Comparison of ENCODE assay signal across 8 cellular contexts in genomic region chr2:224952942-224953657, GRCh38.
DNase-seq lines count a peak whose midpoint lies in the region; ATAC-seq and TF ChIP-seq lines count a peak whose summit lies in the region.

No MANE protein-coding gene starts in this region.

- no peak overlapping the region for H2BK15ac ChIP-seq in neuronal stem cell (ENCODE audit: low read length)

- intact Hi-C loops in CD14-positive monocyte (cut with micrococcal nuclease) = loop anchor here in 1 of 2 donors (5.0 to 10.0 kb wide), 2 partner anchors 41 to 52 kb away; no protein-coding TSS in a partner anchor

- no peak overlapping the region for H4K8ac ChIP-seq in neuronal stem cell (ENCODE audit: low read depth, low read length)

- H3K27me3 Mint-ChIP-seq in CD14-positive monocyte (ENCODE audit: low read depth in 3 of 3) (no peaks in the 10 kb centered on the region), endodermal cell (ENCODE audit: insufficient read depth) (no peaks in the 10 kb centered on the region)
- no peaks in the 10 kb centered on the region for H3K27me3 Mint-ChIP-seq in T-helper 2 cell treated with Interferon-gamma antibody and Interleukin-4, amounts not matched to agents 5 μg/mL and 100 μg/mL, for 36 hours (ENCODE audit: low read depth)

- no peak overlapping the region for H3K4me2 ChIP-seq in neuronal stem cell (ENCODE audit: insufficient read depth, low read length, poor library complexity, severe bottlenecking)

- H3K4me3 ChIP-seq in neuronal stem cell (ENCODE audit: low read length in 2 of 2) (no peak overlapping the region), endodermal cell (ENCODE audit: low read length) (no peak overlapping the region)

- H3K36me3 ChIP-seq in neuronal stem cell (replicated peaks in 1 of 2; ENCODE audit: control insufficient read depth in 2 of 2, insufficient read depth in 2 of 2, low read length in 2 of 2) (no peaks in the 10 kb centered on the region), endodermal cell (ENCODE audit: control insufficient read depth, insufficient read depth, low read length) (no peaks in the 10 kb centered on the region)

- H3K23ac ChIP-seq in neuronal stem cell (ENCODE audit: low read depth, low read length, poor library complexity) = no peak overlapping the region

- peaks cover 0 to 4% of the 10 kb centered on the region in 2 donors for H3K4me1 ChIP-seq in neuronal stem cell (ENCODE audit: control insufficient read depth in 2 of 2, insufficient read depth in 1 of 2, low read depth in 1 of 2, low read length in 2 of 2)
- no peaks in the 10 kb centered on the region for H3K4me1 ChIP-seq in endodermal cell (ENCODE audit: control insufficient read depth, insufficient read depth, low read length)

- no peak overlapping the region for H2BK120ac ChIP-seq in neuronal stem cell (ENCODE audit: low read depth, low read length)

- H3K9ac ChIP-seq in neuronal stem cell (ENCODE audit: low read depth, low read length, poor library complexity) (no peak overlapping the region), endodermal cell (ENCODE audit: extremely low read depth, low read length, poor library complexity, severe bottlenecking) (no peak overlapping the region)

- no peak overlapping the region for H2AK5ac ChIP-seq in neuronal stem cell (ENCODE audit: low read depth, low read length)

- H3K18ac ChIP-seq in neuronal stem cell (ENCODE audit: low read length) = peak overlapping the region; percentile 2

- peaks cover 72% of the 10 kb centered on the region for H3K4me1 Mint-ChIP-seq in CD14-positive monocyte
- H3K4me1 Mint-ChIP-seq in T-helper 2 cell treated with Interferon-gamma antibody and Interleukin-4, amounts not matched to agents 5 μg/mL and 100 μg/mL, for 36 hours (ENCODE audit: low read depth) = peaks cover 70% of the 10 kb centered on the region
- no peaks in the 10 kb centered on the region for H3K4me1 Mint-ChIP-seq in endodermal cell

- WGBS in neuronal stem cell (ENCODE audit: extremely low coverage in 2 of 2, insufficient read length in 2 of 2, insufficient replicate concordance in 1 of 2), 2 donors = no CpG with 5 or more reads among the region's 6 CpGs
- WGBS in endodermal cell (ENCODE audit: insufficient coverage in 1 of 2, insufficient read length in 1 of 2), 2 experiments = 84% methylated on average over 6 of the region's 6 CpGs

- no peak overlapping the region for H3K27ac ChIP-seq in neuronal stem cell (replicated peaks; ENCODE audit: low read length)
- no peak overlapping the region for H3K27ac ChIP-seq in endodermal cell (ENCODE audit: low read depth, low read length)

- DNase-seq in CD14-positive monocyte (ENCODE audit: low spot score) = peak; percentile 71
- no peak for DNase-seq in T-helper 2 cell treated with Interferon-gamma antibody and Interleukin-4, amounts not matched to agents 5 μg/mL and 100 μg/mL, for 36 hours (ENCODE audit: low spot score)
- DNase-seq in neuronal stem cell (ENCODE audit: low spot score) = no peak
- DNase-seq in endodermal cell = no peak
- DNase-seq in NCI-H1092 treated with DMSO at 0.1 percent for 48 hours (lab: John Stamatoyannopoulos, UW) = no peak
- DNase-seq in NCI-H82 (lab: John Stamatoyannopoulos, UW) = no peak

- H3K79me1 ChIP-seq in neuronal stem cell (ENCODE audit: low read depth, low read length) = no peaks in the 10 kb centered on the region

- ATAC-seq in GM19035 (IDR thresholded peaks at IDR 0.05; ENCODE audit: unreplicated experiment) = peak; percentile 52
- ATAC-seq in HG03097 (IDR thresholded peaks at IDR 0.05; ENCODE audit: low FRiP score, unreplicated experiment) = peak; percentile 51

- TF ChIP-seq CTCF in CD14-positive monocyte (IDR thresholded peaks at IDR 0.05) (no peak), endodermal cell (conservative IDR thresholded peaks at IDR 0.05) (no peak)

- H3K4me3 Mint-ChIP-seq in CD14-positive monocyte (peak overlapping the region in 1 of 2 donors; percentile 13), endodermal cell (no peak overlapping the region)
- peak overlapping the region; percentile 66 for H3K4me3 Mint-ChIP-seq in T-helper 2 cell treated with Interferon-gamma antibody and Interleukin-4, amounts not matched to agents 5 μg/mL and 100 μg/mL, for 36 hours

- no peak overlapping the region for H3K14ac ChIP-seq in neuronal stem cell (ENCODE audit: low read length)

- peak overlapping the region; percentile 4 for H2AFZ ChIP-seq in neuronal stem cell (ENCODE audit: low read length)

- no peak overlapping the region for H2BK5ac ChIP-seq in neuronal stem cell (ENCODE audit: low read length)

- H3K9me3 Mint-ChIP-seq in CD14-positive monocyte (peaks cover 0 to 2% (median 0%) of the 10 kb centered on the region in 7 donors), endodermal cell (no peaks in the 10 kb centered on the region)
- H3K9me3 Mint-ChIP-seq in T-helper 2 cell treated with Interferon-gamma antibody and Interleukin-4, amounts not matched to agents 5 μg/mL and 100 μg/mL, for 36 hours = peaks cover 8% of the 10 kb centered on the region

- peak overlapping the region; percentile 80 to 95 (median 91) for H3K27ac Mint-ChIP-seq in CD14-positive monocyte
- H3K27ac Mint-ChIP-seq in T-helper 2 cell treated with Interferon-gamma antibody and Interleukin-4, amounts not matched to agents 5 μg/mL and 100 μg/mL, for 36 hours = peak overlapping the region; percentile 81
- no peak overlapping the region for H3K27ac Mint-ChIP-seq in endodermal cell

- no peak overlapping the region for H2BK12ac ChIP-seq in neuronal stem cell (ENCODE audit: low read length)

- H3K9me3 ChIP-seq in neuronal stem cell (replicated peaks in 1 of 2; ENCODE audit: control insufficient read depth in 2 of 2, insufficient read depth in 1 of 2, low read depth in 1 of 2, low read length in 2 of 2) (no peaks in the 10 kb centered on the region), endodermal cell (ENCODE audit: control insufficient read depth, low read length) (no peaks in the 10 kb centered on the region)

- H3K27me3 ChIP-seq in neuronal stem cell (ENCODE audit: control insufficient read depth in 3 of 3, insufficient read depth in 3 of 3, low read depth in 1 of 3, low read length in 3 of 3) (no peaks in the 10 kb centered on the region), endodermal cell (ENCODE audit: control insufficient read depth, insufficient read depth, low read length, poor library complexity, severe bottlenecking) (no peaks in the 10 kb centered on the region)

- no peak overlapping the region for H4K91ac ChIP-seq in neuronal stem cell (ENCODE audit: low read depth, low read length, poor library complexity)

- no peak overlapping the region for H3K4ac ChIP-seq in neuronal stem cell (ENCODE audit: low read length)

- H3K36me3 Mint-ChIP-seq in CD14-positive monocyte = peaks cover 6 to 7% of the 10 kb centered on the region in 2 donors
- peaks cover 45% of the 10 kb centered on the region for H3K36me3 Mint-ChIP-seq in T-helper 2 cell treated with Interferon-gamma antibody and Interleukin-4, amounts not matched to agents 5 μg/mL and 100 μg/mL, for 36 hours (ENCODE audit: low read depth)
- no peaks in the 10 kb centered on the region for H3K36me3 Mint-ChIP-seq in endodermal cell (ENCODE audit: low read depth)
